22 cellular contexts compared by ENCODE assay signal in genomic region chr18:59699750-59700534, GRCh38. TPM values are rescaled to one million over a fixed set of nuclear protein-coding genes. Genes with fewer than 3 reads are reported as not detected.
DNase-seq lines count a peak whose midpoint lies in the region; ATAC-seq and TF ChIP-seq lines count a peak whose summit lies in the region.
"Had no signal": no experiment of that assay in that cellular context is flagged by ENCODE, and none has a peak within 500 bp of the region (broad histone marks: within the 10 kb centered on the region; RNA-seq: fewer than 3 reads in every experiment).

No MANE protein-coding gene starts in this region.

- peaks cover 13% of the 10 kb centered on the region for H3K4me1 Mint-ChIP-seq in CD14-positive monocyte

- dilution Hi-C loops in mammary epithelial cell (cut with HindIII; ENCODE audit: low sequenced_read_pairs), result no loop called here

- H3K4me2 ChIP-seq in mammary epithelial cell (ENCODE audit: insufficient read depth, low read depth, low read length), result peak overlapping the region; percentile 57

- H4K20me1 ChIP-seq in mammary epithelial cell (ENCODE audit: insufficient read depth, low read length), result no peaks in the 10 kb centered on the region

- no peak overlapping the region for H3K4me3 Mint-ChIP-seq in CD14-positive monocyte
- H3K4me3 Mint-ChIP-seq: activated naive CD4-positive, alpha-beta T cell treated with anti-CD3 and anti-CD28 coated beads for 36 hours; activated T-cell treated with anti-CD3 and anti-CD28 coated beads, Interleukin-2, amount 50 U/mL, for 4 hours had no signal

- intact Hi-C loops in right cardiac atrium (cut with DNase I) (loop anchor here in 3 of 4 donors (5.0 to 10.0 kb wide), 3 partner anchors 122 to 235 kb away; no protein-coding TSS in a partner anchor), mammary epithelial cell (cut with micrococcal nuclease) (loop anchor here (2.0 kb wide), 1 partner anchor 45 kb away; no protein-coding TSS in a partner anchor), CD14-positive monocyte (cut with micrococcal nuclease) (loop anchor here in 1 of 2 donors (5.0 kb wide), 1 partner anchor 847 kb away; no protein-coding TSS in a partner anchor)

- H3K9ac ChIP-seq in mammary epithelial cell (ENCODE audit: insufficient read depth, low read length) (no peak overlapping the region), muscle layer of colon (ENCODE audit: low read length) (no peak overlapping the region)

- H3K27me3 ChIP-seq in right cardiac atrium (ENCODE audit: control insufficient read depth, insufficient read depth) (no peaks in the 10 kb centered on the region), right atrium auricular region (peaks cover 0 to 6% of the 10 kb centered on the region in 2 donors), mammary epithelial cell (ENCODE audit: insufficient read depth, low read length) (no peaks in the 10 kb centered on the region), muscle layer of colon (ENCODE audit: control insufficient read depth in 1 of 2, insufficient read depth in 2 of 2, low read length in 2 of 2) (no peaks in the 10 kb centered on the region)

- H3K79me2 ChIP-seq in mammary epithelial cell (ENCODE audit: insufficient read depth, low read length), result no peaks in the 10 kb centered on the region

- ATAC-seq in right cardiac atrium (peak; percentile 12 to 48), GM18867 (IDR thresholded peaks at IDR 0.05; ENCODE audit: unreplicated experiment) (no peak)
- ATAC-seq: activated T-cell treated with anti-CD3 and anti-CD28 coated beads, Interleukin-2, amount 50 U/mL, for 4 hours; K562; left lobe of liver had no signal

- CTCF ChIA-PET in mammary epithelial cell (lab: Charles Lee; ENCODE audit: low non-redundant PET), result no interaction called here

- DNase-seq in right cardiac atrium (no peak), right atrium auricular region (ENCODE audit: low spot score) (no peak), mammary epithelial cell (peak; percentile 52), ureter (ENCODE audit: low spot score) (peak; percentile 46), CD14-positive monocyte (ENCODE audit: low spot score) (no peak)
- no peak for DNase-seq in effector CD8-positive, alpha-beta T cell (lab: John Stamatoyannopoulos, UW)
- DNase-seq: activated CD4-positive, CD25-positive, alpha-beta regulatory T cell treated with anti-CD3 and anti-CD28 coated beads, Interleukin-2, amount 50 U/mL, for 72 hours; activated naive CD4-positive, alpha-beta T cell treated with anti-CD3 and anti-CD28 coated beads for 36 hours; activated T-cell treated with anti-CD3 and anti-CD28 coated beads, Interleukin-2, amount 50 U/mL, for 4 hours; aorta; cerebellar nuclear complex; GOT3; NCI-H187; RPMI8226; substantia nigra; T1000 had no signal

- H3K9me3 Mint-ChIP-seq in CD14-positive monocyte, result peaks cover 0 to 10% (median 2%) of the 10 kb centered on the region in 7 donors
- H3K9me3 Mint-ChIP-seq: activated naive CD4-positive, alpha-beta T cell treated with anti-CD3 and anti-CD28 coated beads for 36 hours; activated T-cell treated with anti-CD3 and anti-CD28 coated beads, Interleukin-2, amount 50 U/mL, for 4 hours had no signal

- H3K27ac ChIP-seq in right cardiac atrium (ENCODE audit: low read length), result no peak overlapping the region
- H3K27ac ChIP-seq in right atrium auricular region, result no peak overlapping the region
- H3K27ac ChIP-seq in mammary epithelial cell (ENCODE audit: insufficient read depth, low read depth, low read length), result peak overlapping the region; percentile 0
- H3K27ac ChIP-seq in muscle layer of colon (ENCODE audit: low read depth, low read length), result peak overlapping the region; percentile 84
- H3K27ac ChIP-seq: C4-2B had no signal

- WGBS in right cardiac atrium, result 74% methylated on average over 8 of the region's 8 CpGs
- 91% methylated on average over 8 of the region's 8 CpGs for WGBS in mammary epithelial cell (ENCODE audit: low coverage, missing lambda C conversion rate)

- no peaks in the 10 kb centered on the region for H3K36me3 Mint-ChIP-seq in CD14-positive monocyte

- BruUV-seq in mammary epithelial cell (replicated peaks; lab: Mats Ljungman, UMichigan), result no TSS peak

- H3K27ac Mint-ChIP-seq in CD14-positive monocyte, result no peak overlapping the region
- H3K27ac Mint-ChIP-seq: activated naive CD4-positive, alpha-beta T cell treated with anti-CD3 and anti-CD28 coated beads for 36 hours had no signal

- H3K36me3 ChIP-seq in right atrium auricular region, result no peaks in the 10 kb centered on the region
- H3K36me3 ChIP-seq in mammary epithelial cell (ENCODE audit: insufficient read depth, low read length), result no peaks in the 10 kb centered on the region
- no peaks in the 10 kb centered on the region for H3K36me3 ChIP-seq in muscle layer of colon (ENCODE audit: insufficient read depth, low read length)

- H2AFZ ChIP-seq in mammary epithelial cell (ENCODE audit: low read depth, low read length), result peak overlapping the region; percentile 16

- TF ChIP-seq CTCF in right atrium auricular region (IDR thresholded peaks at IDR 0.05), result no peak
- no peak for TF ChIP-seq CTCF in mammary epithelial cell (conservative IDR thresholded peaks at IDR 0.05 in 1 of 2, IDR thresholded peaks at IDR 0.05 in 1 of 2; ENCODE audit: extremely low read depth in 1 of 2, insufficient read depth in 1 of 2, low read depth in 1 of 2, low read length in 2 of 2)
- no peak for TF ChIP-seq CTCF in CD14-positive monocyte (IDR thresholded peaks at IDR 0.05)

- in situ Hi-C loops in mammary epithelial cell (cut with MboI; ENCODE audit: low sequenced_read_pairs in 2 of 2), result loop anchor here in 1 of 2 donors (5.0 to 10.0 kb wide), 2 partner anchors 65 to 122 kb away; no protein-coding TSS in a partner anchor

- H3K27me3 Mint-ChIP-seq in CD14-positive monocyte (ENCODE audit: low read depth in 3 of 3), result peaks cover 41 to 56% (median 55%) of the 10 kb centered on the region in 3 donors

- H3K4me3 ChIP-seq in right cardiac atrium (ENCODE audit: low read length) (no peak overlapping the region), right atrium auricular region (no peak overlapping the region), mammary epithelial cell (replicated peaks in 1 of 3; ENCODE audit: insufficient read depth in 1 of 3, low read depth in 2 of 3, low read length in 3 of 3) (no peak overlapping the region), muscle layer of colon (ENCODE audit: low read depth in 1 of 2, low read length in 2 of 2) (peak overlapping the region in 1 of 2 donors; percentile 33)
- H3K4me3 ChIP-seq: K562 had no signal

- no peaks in the 10 kb centered on the region for H3K4me1 ChIP-seq in right cardiac atrium (ENCODE audit: control insufficient read depth, insufficient read depth, low read length)
- peaks cover 0 to 26% of the 10 kb centered on the region in 2 donors for H3K4me1 ChIP-seq in right atrium auricular region
- peaks cover 34% of the 10 kb centered on the region for H3K4me1 ChIP-seq in mammary epithelial cell (ENCODE audit: insufficient read depth, low read length)
- peaks cover 57% of the 10 kb centered on the region for H3K4me1 ChIP-seq in muscle layer of colon (ENCODE audit: insufficient read depth, low read length)

- H3K9me3 ChIP-seq in right cardiac atrium (ENCODE audit: control insufficient read depth, low read length) (no peaks in the 10 kb centered on the region), right atrium auricular region (no peaks in the 10 kb centered on the region), mammary epithelial cell (replicated peaks; ENCODE audit: insufficient read depth, low read length) (no peaks in the 10 kb centered on the region), muscle layer of colon (ENCODE audit: low read length) (no peaks in the 10 kb centered on the region)

RNA-seq across cellular contexts. Expression of gene CCBE1, which starts 2.7 kb away (rescaled TPM):
- total RNA-seq in right cardiac atrium (1 to 10 TPM in 3 of 4 donors, under 1 TPM in 1; 0.78 to 3.5 (median 1.9) TPM), right atrium auricular region (under 1 TPM; 0.44 to 0.94 TPM), mammary epithelial cell (10 to 100 TPM in 1 of 2 donors, under 1 TPM in 1; 0.50 to 18.4 TPM), ureter (1.8 TPM)
- polyA plus RNA-seq in right cardiac atrium (0.48 TPM), mammary epithelial cell (14.9 TPM), CD14-positive monocyte (not detected)
- polyA minus RNA-seq in mammary epithelial cell, result 4.8 TPM
- total RNA-seq: activated naive CD4-positive, alpha-beta T cell treated with anti-CD3 and anti-CD28 coated beads for 36 hours; NCI-H460 had no signal
- polyA plus RNA-seq: K562 had no signal

Comparison
In these comparisons a context has a peak if more than half of its experiments do, and no peak if none do; other contexts are left out.
1. DNase-seq: peak in mammary epithelial cell (single experiment) and ureter (single experiment); none in right cardiac atrium (0 of 3), right atrium auricular region (single experiment), CD14-positive monocyte (single experiment) and effector CD8-positive, alpha-beta T cell (single experiment).
2. H3K27ac ChIP-seq: peak in mammary epithelial cell (single experiment) and muscle layer of colon (single experiment); none in right cardiac atrium (single experiment) and right atrium auricular region (0 of 2).